In the genomic region with DNA sequence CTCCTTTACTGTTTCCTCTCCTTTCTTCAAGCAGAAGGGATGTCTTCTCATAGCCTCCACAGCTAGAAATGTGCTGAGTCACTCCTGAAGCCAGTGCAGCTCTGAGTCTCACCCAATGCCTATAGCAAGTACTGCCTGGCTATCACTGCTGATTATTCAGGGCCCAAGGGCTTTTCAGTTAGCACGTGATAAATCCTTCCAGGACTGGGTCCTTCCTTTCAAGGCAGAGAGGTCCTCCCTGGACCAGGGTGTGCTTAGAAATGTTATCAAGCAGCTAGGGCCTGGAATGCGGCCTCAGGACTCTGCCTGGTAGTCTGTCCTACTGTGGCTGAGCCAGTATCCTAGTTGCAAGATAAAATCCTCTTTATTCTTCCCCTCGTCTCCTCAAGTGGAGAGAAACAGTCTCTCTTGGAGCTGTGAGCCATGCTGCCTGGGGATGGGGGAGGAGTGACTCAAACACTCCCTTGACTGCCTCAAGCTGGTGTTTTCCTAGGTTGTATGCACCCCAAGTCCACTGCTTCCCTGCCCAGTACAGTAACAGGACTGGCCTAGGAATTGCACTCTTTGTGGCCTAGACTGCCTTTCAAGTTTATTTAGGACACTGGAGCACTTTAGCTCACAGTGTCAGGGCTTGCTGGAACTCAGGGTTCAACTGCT, we compare ENCODE assay signal across 11 cellular contexts.
DNase-seq lines count a peak whose midpoint lies in the region; ATAC-seq, FAIRE-seq and TF ChIP-seq lines count a peak whose summit lies in the region.
"Had no signal": no experiment of that assay in that cellular context is flagged by ENCODE, and none has a peak within 500 bp of the region (broad histone marks: within the 10 kb centered on the region; RNA-seq: fewer than 3 reads in every experiment).

No MANE protein-coding gene starts in this region.

- no peaks in the 10 kb centered on the region for H4K20me1 ChIP-seq in K562 (replicated peaks; ENCODE audit: control insufficient read depth, insufficient read depth, low read length)

- no TSS peak for BruUV-seq in K562 (replicated peaks; lab: Mats Ljungman, UMichigan)

- no peaks in the 10 kb centered on the region for H3K79me2 ChIP-seq in K562 (ENCODE audit: control insufficient read depth, insufficient read depth, low read length)

- H3K4me1 ChIP-seq in K562 (replicated peaks in 1 of 2; ENCODE audit: control insufficient read depth in 2 of 2, insufficient read depth in 2 of 2, low read length in 2 of 2) (no peaks in the 10 kb centered on the region; a peak in 2 of 5 replicates), upper lobe of left lung (peaks cover 5 to 10% (median 8%) of the 10 kb centered on the region in 4 donors)

- ATAC-seq in Right ventricle myocardium inferior (peak; percentile 64), K562 (peak; percentile 87), upper lobe of left lung (ENCODE audit: low FRiP score in 2 of 2) (peak; percentile 34 to 47), HG02623 (IDR thresholded peaks at IDR 0.05; ENCODE audit: unreplicated experiment) (no peak)

- FAIRE-seq in K562 (lab: Jason Lieb, UNC): peak; percentile 85
- FAIRE-seq: urothelium cell line had no signal

- DNase-seq in Right ventricle myocardium inferior (ENCODE audit: missing footprints): no peak
- no peak for DNase-seq in cardiac septum (ENCODE audit: low spot score)
- peak in 2 of 4 experiments; percentile 11 to 53 for DNase-seq in K562 (ENCODE audit: extremely low read depth in 1 of 4, low spot score in 3 of 4)
- DNase-seq in iris pigment epithelial cell (ENCODE audit: low read depth): peak; percentile 75
- peak in 1 of 2 donors; percentile 43 for DNase-seq in upper lobe of left lung
- DNase-seq in mesenteric fat pad (ENCODE audit: low spot score): no peak
- no peak for DNase-seq in GM10266 (ENCODE audit: extremely low spot score)
- DNase-seq: dorsolateral prefrontal cortex, MM.1S had no signal

- no peaks in the 10 kb centered on the region for H3K9me1 ChIP-seq in K562 (ENCODE audit: control insufficient read depth, insufficient read depth, low read length)

- 6% methylated on average over 3 of the region's 3 CpGs for WGBS in K562 (ENCODE audit: insufficient coverage, low coverage, missing lambda C conversion rate)
- 66 to 68% methylated on average over 3 of the region's 3 CpGs for WGBS in upper lobe of left lung, 2 donors

- H3K36me3 ChIP-seq in K562 (ENCODE audit: control insufficient read depth, insufficient read depth, low read length) (no peaks in the 10 kb centered on the region), upper lobe of left lung (no peaks in the 10 kb centered on the region)

- no peak overlapping the region; the same call in 1 of the 2 replicates for H3K4me2 ChIP-seq in K562 (ENCODE audit: insufficient read depth, low read length)

- TF ChIP-seq POLR2A in K562 (conservative IDR thresholded peaks at IDR 0.05) (no peak), upper lobe of left lung (IDR thresholded peaks at IDR 0.05) (no peak)

- POLR2A ChIA-PET in K562 (lab: Yijun Ruan, JAX): no interaction called here

- no peak overlapping the region for H3K9ac ChIP-seq in K562 (ENCODE audit: insufficient read depth in 1 of 2, low read depth in 2 of 2, low read length in 2 of 2)

- CTCF ChIA-PET in K562 (lab: Yijun Ruan, JAX; ENCODE audit: low intra/inter-chr PET ratio): no interaction called here

- H3K9me3 ChIP-seq in K562 (replicated peaks; ENCODE audit: control insufficient read depth, insufficient read depth, low read depth, low read length): no peaks in the 10 kb centered on the region
- H3K9me3 ChIP-seq in upper lobe of left lung: no peaks in the 10 kb centered on the region

- TF ChIP-seq RAD21 in K562 (CRISPR knock-in tag; conservative IDR thresholded peaks at IDR 0.05 in 1 of 2, IDR thresholded peaks at IDR 0.05 in 1 of 2): no peak

- TF ChIP-seq CTCF in K562 (IDR thresholded peaks at IDR 0.05 in 2 of 3, conservative IDR thresholded peaks at IDR 0.05 in 1 of 3; ENCODE audit: insufficient read depth in 2 of 3, low read depth in 1 of 3, low read length in 3 of 3) (no peak), upper lobe of left lung (IDR thresholded peaks at IDR 0.05) (no peak), GM10266 (IDR thresholded peaks at IDR 0.05; ENCODE audit: control insufficient read depth, insufficient read depth, low read depth, missing control alignments) (no peak)

- no peak overlapping the region for H3K27ac ChIP-seq in K562 (ENCODE audit: extremely low read depth, low read depth, low read length)
- peak overlapping the region in 3 of 4 donors; percentile 3 to 57 (median 54) for H3K27ac ChIP-seq in upper lobe of left lung

- H3K4me3 ChIP-seq in K562: no peak overlapping the region
- no peak overlapping the region for H3K4me3 ChIP-seq in upper lobe of left lung
- H3K4me3 ChIP-seq: dorsolateral prefrontal cortex had no signal

- no peaks in the 10 kb centered on the region for H3K27me3 ChIP-seq in K562 (ENCODE audit: control insufficient read depth in 2 of 2, insufficient read depth in 2 of 2, low read length in 2 of 2)
- no peaks in the 10 kb centered on the region for H3K27me3 ChIP-seq in upper lobe of left lung
- H3K27me3 ChIP-seq: dorsolateral prefrontal cortex had no signal

- in situ Hi-C loops in K562 (cut with MboI): loop anchor here (25.0 kb wide), 1 partner anchor 263 kb away; no protein-coding TSS in a partner anchor

- H2AFZ ChIP-seq in K562 (ENCODE audit: low read depth, low read length): 0 out of 2 replicates have a peak overlapping the region, but pooled peaks have one; percentile 38

- TF ChIP-seq EP300 in K562 (IDR thresholded peaks at IDR 0.05; ENCODE audit: low read length) (no peak), upper lobe of left lung (IDR thresholded peaks at IDR 0.05) (no peak)

- intact Hi-C loops in Right ventricle myocardium inferior (cut with DNase I) (no loop called here), cardiac septum (cut with DNase I) (no loop called here), K562 (cut with micrococcal nuclease) (no loop called here)

TF ChIP-seq in K562, 482 proteins besides CTCF, POLR2A, EP300 and RAD21 (continues in another document):
- TF ChIP-seq DACH1 (IDR thresholded peaks at IDR 0.05; ENCODE audit: partially characterized antibody): no peak
- TF ChIP-seq NFE2 (IDR thresholded peaks at IDR 0.05; ENCODE audit: low read depth): peak; percentile 93
- peak; percentile 81 for TF ChIP-seq BACH1 (tag; IDR thresholded peaks at IDR 0.05)
- 0 out of 4 replicates have a peak, but pooled peaks of 1 of the 2 experiments have one; percentile 10 for TF ChIP-seq RCOR1 (IDR thresholded peaks at IDR 0.05; ENCODE audit: borderline replicate concordance in 1 of 2, low read depth in 2 of 2, low read length in 2 of 2)
- TF ChIP-seq, protein P1, sequence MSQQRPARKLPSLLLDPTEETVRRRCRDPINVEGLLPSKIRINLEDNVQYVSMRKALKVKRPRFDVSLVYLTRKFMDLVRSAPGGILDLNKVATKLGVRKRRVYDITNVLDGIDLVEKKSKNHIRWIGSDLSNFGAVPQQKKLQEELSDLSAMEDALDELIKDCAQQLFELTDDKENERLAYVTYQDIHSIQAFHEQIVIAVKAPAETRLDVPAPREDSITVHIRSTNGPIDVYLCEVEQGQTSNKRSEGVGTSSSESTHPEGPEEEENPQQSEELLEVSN (IDR thresholded peaks at IDR 0.05; ENCODE audit: borderline replicate concordance in 1 of 2, extremely low read depth in 1 of 2, insufficient read depth in 1 of 2, insufficient read length in 1 of 2, low read depth in 1 of 2, low read length in 1 of 2, poor library complexity in 1 of 2, severe bottlenecking in 1 of 2): no peak
- TF ChIP-seq, protein P2, sequence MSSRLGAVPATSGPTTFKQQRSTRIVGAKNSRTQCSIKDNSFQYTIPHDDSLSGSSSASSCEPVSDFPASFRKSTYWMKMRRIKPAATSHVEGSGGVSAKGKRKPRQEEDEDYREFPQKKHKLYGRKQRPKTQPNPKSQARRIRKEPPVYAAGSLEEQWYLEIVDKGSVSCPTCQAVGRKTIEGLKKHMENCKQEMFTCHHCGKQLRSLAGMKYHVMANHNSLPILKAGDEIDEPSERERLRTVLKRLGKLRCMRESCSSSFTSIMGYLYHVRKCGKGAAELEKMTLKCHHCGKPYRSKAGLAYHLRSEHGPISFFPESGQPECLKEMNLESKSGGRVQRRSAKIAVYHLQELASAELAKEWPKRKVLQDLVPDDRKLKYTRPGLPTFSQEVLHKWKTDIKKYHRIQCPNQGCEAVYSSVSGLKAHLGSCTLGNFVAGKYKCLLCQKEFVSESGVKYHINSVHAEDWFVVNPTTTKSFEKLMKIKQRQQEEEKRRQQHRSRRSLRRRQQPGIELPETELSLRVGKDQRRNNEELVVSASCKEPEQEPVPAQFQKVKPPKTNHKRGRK (tag; IDR thresholded peaks at IDR 0.05): no peak
- TF ChIP-seq, protein P3, sequence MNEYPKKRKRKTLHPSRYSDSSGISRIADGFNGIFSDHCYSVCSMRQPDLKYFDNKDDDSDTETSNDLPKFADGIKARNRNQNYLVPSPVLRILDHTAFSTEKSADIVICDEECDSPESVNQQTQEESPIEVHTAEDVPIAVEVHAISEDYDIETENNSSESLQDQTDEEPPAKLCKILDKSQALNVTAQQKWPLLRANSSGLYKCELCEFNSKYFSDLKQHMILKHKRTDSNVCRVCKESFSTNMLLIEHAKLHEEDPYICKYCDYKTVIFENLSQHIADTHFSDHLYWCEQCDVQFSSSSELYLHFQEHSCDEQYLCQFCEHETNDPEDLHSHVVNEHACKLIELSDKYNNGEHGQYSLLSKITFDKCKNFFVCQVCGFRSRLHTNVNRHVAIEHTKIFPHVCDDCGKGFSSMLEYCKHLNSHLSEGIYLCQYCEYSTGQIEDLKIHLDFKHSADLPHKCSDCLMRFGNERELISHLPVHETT (CRISPR knock-in tag; conservative IDR thresholded peaks at IDR 0.05 in 1 of 2, IDR thresholded peaks at IDR 0.05 in 1 of 2): no peak
- no peak for TF ChIP-seq NCOA4 (IDR thresholded peaks at IDR 0.05; ENCODE audit: partially characterized antibody)
- 0 out of 2 replicates have a peak, but pooled peaks have one; percentile 56 for TF ChIP-seq BHLHE40 (IDR thresholded peaks at IDR 0.05; ENCODE audit: low read length)
- no peak for TF ChIP-seq POLR2AphosphoS5 (IDR thresholded peaks at IDR 0.05; ENCODE audit: control insufficient read depth, insufficient read depth, low read depth, low read length)
- TF ChIP-seq ARHGAP35 (IDR thresholded peaks at IDR 0.05; ENCODE audit: partially characterized antibody): no peak
- TF ChIP-seq ZNF174 (CRISPR knock-in tag; IDR thresholded peaks at IDR 0.05): no peak
- TF ChIP-seq RBM25 (IDR thresholded peaks at IDR 0.05; ENCODE audit: low read depth, low read length, severe bottlenecking): no peak
- TF ChIP-seq MAFF (IDR thresholded peaks at IDR 0.05; ENCODE audit: low read length): peak; percentile 91
